Comparison of ENCODE assay signal across 21 cellular contexts in genomic region chr10:28624351-28624750, GRCh38. TPM values are rescaled to one million over a fixed set of nuclear protein-coding genes. Genes with fewer than 3 reads are reported as not detected.
DNase-seq lines count a peak whose midpoint lies in the region; ATAC-seq, FAIRE-seq and TF ChIP-seq lines count a peak whose summit lies in the region.
"Had no signal": no experiment of that assay in that cellular context is flagged by ENCODE, and none has a peak within 500 bp of the region (broad histone marks: within the 10 kb centered on the region; RNA-seq: fewer than 3 reads in every experiment).

No MANE protein-coding gene starts in this region.

- no peak overlapping the region for H3K27ac ChIP-seq in GM12878 (ENCODE audit: control insufficient read depth, insufficient read depth)
- H3K27ac ChIP-seq: gastrocnemius medialis, PC-9, SK-N-MC, thyroid gland had no signal

- FAIRE-seq in GM12878 (lab: Jason Lieb, UNC): no peak

- no peaks in the 10 kb centered on the region for H3K4me1 ChIP-seq in GM12878 (ENCODE audit: control insufficient read depth, insufficient read depth, low read length)
- H3K4me1 ChIP-seq: gastrocnemius medialis had no signal

- H2AFZ ChIP-seq in GM12878 (ENCODE audit: control insufficient read depth, low read depth, low read length): no peak overlapping the region
- H2AFZ ChIP-seq: PC-9 had no signal

- no peaks in the 10 kb centered on the region for H4K20me1 ChIP-seq in GM12878 (ENCODE audit: control insufficient read depth, insufficient read depth)

- no peaks in the 10 kb centered on the region for H3K27me3 ChIP-seq in GM12878 (replicated peaks in 1 of 2; ENCODE audit: control insufficient read depth in 2 of 2, insufficient read depth in 2 of 2, low read length in 1 of 2)
- H3K27me3 ChIP-seq: gastrocnemius medialis, thyroid gland had no signal

- no peak overlapping the region for H3K4me3 Mint-ChIP-seq in natural killer cell
- H3K4me3 Mint-ChIP-seq in natural killer cell treated with Interleukin-12 subunit alpha and Interleukin-12 subunit beta and Interleukin-15 and Interleukin-18, amount 100 ng/mL, for 72 hours: no peak overlapping the region
- H3K4me3 Mint-ChIP-seq: CD4-positive, CD25-positive, alpha-beta regulatory T cell had no signal

- peaks cover 0 to 4% of the 10 kb centered on the region in 2 donors for H3K27me3 Mint-ChIP-seq in natural killer cell (ENCODE audit: low read depth in 2 of 2)
- H3K27me3 Mint-ChIP-seq in natural killer cell treated with Interleukin-12 subunit alpha and Interleukin-12 subunit beta and Interleukin-15 and Interleukin-18, amount 100 ng/mL, for 72 hours: peaks cover 0 to 3% of the 10 kb centered on the region in 2 donors

- no TSS peak for BruUV-seq in GM12878 (replicated peaks; lab: Mats Ljungman, UMichigan)

- H3K9ac ChIP-seq in GM12878 (ENCODE audit: control insufficient read depth, insufficient read depth, low read length): no peak overlapping the region

- H3K4me3 ChIP-seq in GM12878: no peak overlapping the region
- H3K4me3 ChIP-seq: gastrocnemius medialis, PC-9, SK-N-MC, thyroid gland had no signal

- no peak for DNase-seq in natural killer cell
- no peak for DNase-seq in natural killer cell treated with Interleukin-12 subunit alpha and Interleukin-12 subunit beta and Interleukin-15 and Interleukin-18, amount 100 ng/mL, for 72 hours (ENCODE audit: low spot score)
- DNase-seq in GM12878 (ENCODE audit: low read depth, low spot score): no peak
- DNase-seq in stimulated activated CD4-positive, alpha-beta T cell treated with anti-CD3 and anti-CD28 coated beads, Interleukin-2, amount 100 ng/mL, for 24 hours: no peak
- DNase-seq in NCI-H1092 (lab: John Stamatoyannopoulos, UW): no peak
- no peak for DNase-seq in SHP77 (lab: John Stamatoyannopoulos, UW)
- DNase-seq: activated CD4-positive, alpha-beta T cell treated with anti-CD3 and anti-CD28 coated beads for 48 hours; activated effector memory CD4-positive, alpha-beta T cell treated with anti-CD3 and anti-CD28 coated beads, Interleukin-2, amount 50 U/mL, for 16 hours; amniotic stem cell; CD4-positive, CD25-positive, alpha-beta regulatory T cell; erythroblast; gastrocnemius medialis; IMR-90; left cardiac atrium; NCI-H524 treated with DMSO at 0.1 percent for 48 hours; PC-9; T1000; thyroid gland had no signal

- no peaks in the 10 kb centered on the region for H3K79me2 ChIP-seq in GM12878 (ENCODE audit: control insufficient read depth, insufficient read depth, low read length)

- no peaks in the 10 kb centered on the region for H3K9me3 ChIP-seq in GM12878 (replicated peaks; ENCODE audit: control insufficient read depth, insufficient read depth, low read length)
- H3K9me3 ChIP-seq: gastrocnemius medialis, thyroid gland had no signal

- POLR2A ChIA-PET in GM12878 (lab: Charles Lee): no interaction called here

- no peaks in the 10 kb centered on the region for H3K9me3 Mint-ChIP-seq in natural killer cell
- no peaks in the 10 kb centered on the region for H3K9me3 Mint-ChIP-seq in natural killer cell treated with Interleukin-12 subunit alpha and Interleukin-12 subunit beta and Interleukin-15 and Interleukin-18, amount 100 ng/mL, for 72 hours
- H3K9me3 Mint-ChIP-seq: CD4-positive, CD25-positive, alpha-beta regulatory T cell had no signal

- intact Hi-C loops in natural killer cell (cut with micrococcal nuclease): loop anchor here (10.0 kb wide), 2 partner anchors 190 to 680 kb away; no protein-coding TSS in a partner anchor
- intact Hi-C loops in GM12878 (cut with micrococcal nuclease; ENCODE audit: unreplicated experiment): loop anchor here (10.0 kb wide), 1 partner anchor 190 kb away; no protein-coding TSS in a partner anchor

- H3K4me1 Mint-ChIP-seq in natural killer cell: peaks cover 12 to 23% of the 10 kb centered on the region in 2 donors
- peaks cover 16 to 25% of the 10 kb centered on the region in 2 donors for H3K4me1 Mint-ChIP-seq in natural killer cell treated with Interleukin-12 subunit alpha and Interleukin-12 subunit beta and Interleukin-15 and Interleukin-18, amount 100 ng/mL, for 72 hours (ENCODE audit: low read depth in 2 of 2)

- no peak; the same call in 1 of the 2 replicates for TF ChIP-seq POLR2A in GM12878 (IDR thresholded peaks at IDR 0.05; ENCODE audit: low read depth, low read length)

- RAD21 ChIA-PET in GM12878 (lab: Charles Lee; ENCODE audit: unreplicated experiment): no interaction called here

- no peak for TF ChIP-seq RAD21 in GM12878 (IDR thresholded peaks at IDR 0.05; ENCODE audit: insufficient read depth, low read depth, low read length)

- no peaks in the 10 kb centered on the region for H3K36me3 Mint-ChIP-seq in natural killer cell
- peaks cover 4% of the 10 kb centered on the region for H3K36me3 Mint-ChIP-seq in natural killer cell treated with Interleukin-12 subunit alpha and Interleukin-12 subunit beta and Interleukin-15 and Interleukin-18, amount 100 ng/mL, for 72 hours

- TF ChIP-seq CTCF in natural killer cell (IDR thresholded peaks at IDR 0.05) (no peak), GM12878 (IDR thresholded peaks at IDR 0.05 in 2 of 3, conservative IDR thresholded peaks at IDR 0.05 in 1 of 3; ENCODE audit: control insufficient read depth in 2 of 3, extremely low read depth in 1 of 3, insufficient read depth in 1 of 3, low read depth in 3 of 3, low read length in 3 of 3) (no peak)

- SMC1A ChIA-PET in GM12878 (lab: Charles Lee; ENCODE audit: uncharacterized antibody, unreplicated experiment): no interaction called here

- in situ Hi-C loops in GM12878 (cut with MboI): no loop called here

- CTCF ChIA-PET in GM12878 (lab: Yijun Ruan, JAX): no interaction called here

- 87% methylated on average over 3 of the region's 3 CpGs for WGBS in GM12878 (ENCODE audit: insufficient coverage, insufficient replicate concordance, low lambda C conversion rate, missing lambda C conversion rate)

- H3K27ac Mint-ChIP-seq in natural killer cell: peak overlapping the region; percentile 64 to 68
- no peak overlapping the region for H3K27ac Mint-ChIP-seq in natural killer cell treated with Interleukin-12 subunit alpha and Interleukin-12 subunit beta and Interleukin-15 and Interleukin-18, amount 100 ng/mL, for 72 hours
- H3K27ac Mint-ChIP-seq: CD4-positive, CD25-positive, alpha-beta regulatory T cell had no signal

- H3K36me3 ChIP-seq in GM12878 (ENCODE audit: control insufficient read depth in 2 of 2, insufficient read depth in 2 of 2, low read length in 1 of 2): peaks cover 0 to 8% of the 10 kb centered on the region in 2 experiments; a peak in 2 of 4 replicates

- no peak overlapping the region for H3K4me2 ChIP-seq in GM12878 (ENCODE audit: control insufficient read depth, insufficient read depth)
- H3K4me2 ChIP-seq: PC-9 had no signal

- ATAC-seq in natural killer cell (peak in 1 of 3 donors; percentile 15), HG03175 (IDR thresholded peaks at IDR 0.05; ENCODE audit: unreplicated experiment) (peak; percentile 55), GM12878 (peak; percentile 52), HG02981 (IDR thresholded peaks at IDR 0.05; ENCODE audit: unreplicated experiment) (no peak)
- ATAC-seq in natural killer cell treated with Interleukin-12 subunit alpha and Interleukin-12 subunit beta and Interleukin-15 and Interleukin-18, amount 100 ng/mL, for 72 hours: no peak
- ATAC-seq: gastrocnemius medialis, left cardiac atrium had no signal

- TF ChIP-seq EP300 in GM12878 (IDR thresholded peaks at IDR 0.05; ENCODE audit: borderline replicate concordance in 1 of 2, control insufficient read depth in 1 of 2, low read depth in 2 of 2, low read length in 2 of 2): no peak

TF ChIP-seq in GM12878, 131 proteins besides CTCF, POLR2A, EP300 and RAD21 (continues in another document):
- TF ChIP-seq SPI1 (IDR thresholded peaks at IDR 0.05; ENCODE audit: borderline replicate concordance, insufficient read depth, low read depth, low read length): 0 out of 2 replicates have a peak, but pooled peaks have one; percentile 28
- TF ChIP-seq MAX (IDR thresholded peaks at IDR 0.05; ENCODE audit: low read depth, low read length): no peak
- 0 out of 2 replicates have a peak, but pooled peaks have one; percentile 25 for TF ChIP-seq PML (IDR thresholded peaks at IDR 0.05; ENCODE audit: low read length)
- TF ChIP-seq NR2C1 (IDR thresholded peaks at IDR 0.05): no peak
- peak; percentile 42 for TF ChIP-seq BCL3 (IDR thresholded peaks at IDR 0.05; ENCODE audit: borderline replicate concordance, insufficient read depth, low read depth, low read length, poor library complexity, severe bottlenecking)

RNA-seq across cellular contexts. Expression of gene BAMBI, which starts 53.0 kb away (rescaled TPM):
- total RNA-seq in natural killer cell: under 1 TPM; 0.70 to 0.95 (median 0.94) TPM
- total RNA-seq in natural killer cell treated with Interleukin-12 subunit alpha and Interleukin-12 subunit beta and Interleukin-15 and Interleukin-18, amount 100 ng/mL, for 72 hours: under 1 TPM in 1 of 2 donors, not detected in 1; 0.14 TPM
- not detected in 2 replicates for total RNA-seq in GM12878 (2013; cell fraction: nucleolus; rRNA removed)
- total RNA-seq in GM12878 (2014; rRNA removed): not detected in 2 replicates
- total RNA-seq in GM12878 (2014; rRNA removed; fragmentation: Illumina TruSeq; extraction: Trizol): not detected in 2 replicates
- total RNA-seq in GM12878 (2021): 0.13 and 0.18 TPM in 2 replicates
- 0.17 TPM for polyA plus RNA-seq in GM12878 (2011; ENCODE audit: low read depth)
- 0.10 and 0.12 TPM in 2 replicates for polyA plus RNA-seq in GM12878 (2011; rRNA removed)
- polyA plus RNA-seq in GM12878 (2011; cell fraction: cytosol; rRNA removed): 0.07 and 0.18 TPM in 2 replicates
- 0.15 and 0.24 TPM in 2 replicates for polyA plus RNA-seq in GM12878 (2011; cell fraction: nucleus; rRNA removed)
- not detected in 2 replicates for polyA plus RNA-seq in GM12878 (2012)
- 0.03 TPM in 1 of 2 replicates, not detected in the other for polyA plus RNA-seq in GM12878 (2014; fragmentation: Illumina TruSeq; extraction: Trizol)
- not detected for polyA plus RNA-seq in GM12878 (2014; fragmentation: Nextera tagmentation; extraction: Ambion mirVana)
- 0.05 TPM in 1 of 2 replicates, not detected in the other for polyA plus RNA-seq in GM12878 (2014; rRNA removed)
- polyA plus RNA-seq in GM12878 (2016; fragmentation: Nextera tagmentation; extraction: Ambion mirVana): under 1 TPM in 1 of 2 experiments, not detected in 1; 0.06 TPM
- 0.21 TPM in 1 of 2 replicates, not detected in the other for polyA minus RNA-seq in GM12878 (2011; rRNA and poly(A)+ RNA removed)
- not detected in 2 replicates for polyA minus RNA-seq in GM12878 (2011; cell fraction: cytosol; rRNA and poly(A)+ RNA removed)
- polyA minus RNA-seq in GM12878 (2011; cell fraction: nucleus; rRNA and poly(A)+ RNA removed): not detected in 2 replicates

Comparison
In these comparisons a context has a peak if more than half of its experiments do, and no peak if none do; other contexts are left out.
1. H3K27ac Mint-ChIP-seq: peak in natural killer cell (2 of 2); none in natural killer cell treated with Interleukin-12 subunit alpha and Interleukin-12 subunit beta and Interleukin-15 and Interleukin-18, amount 100 ng/mL, for 72 hours (0 of 2).
2. ATAC-seq: peak in HG03175 (single experiment) and GM12878 (single experiment); none in natural killer cell treated with Interleukin-12 subunit alpha and Interleukin-12 subunit beta and Interleukin-15 and Interleukin-18, amount 100 ng/mL, for 72 hours (0 of 2) and HG02981 (single experiment).